Comparison of ENCODE assay signal across 14 cellular contexts in genomic region chr5:4581289-4581688, GRCh38.
DNase-seq lines count a peak whose midpoint lies in the region; ATAC-seq and TF ChIP-seq lines count a peak whose summit lies in the region.
"Had no signal": no experiment of that assay in that cellular context is flagged by ENCODE, and none has a peak within 500 bp of the region (broad histone marks: within the 10 kb centered on the region; RNA-seq: fewer than 3 reads in every experiment).

No MANE protein-coding gene starts in this region.

- no peak overlapping the region for H2AK5ac ChIP-seq in neuronal stem cell (ENCODE audit: low read depth, low read length)

- TF ChIP-seq CTCF in DND-41 (IDR thresholded peaks at IDR 0.05; ENCODE audit: borderline replicate concordance, extremely low read depth, low read length, poor library complexity, severe bottlenecking): no peak

- H3K4me3 ChIP-seq in DND-41 (ENCODE audit: low read depth in 1 of 2, low read length in 2 of 2): no peak overlapping the region
- H3K4me3 ChIP-seq in neuronal stem cell (ENCODE audit: low read length in 2 of 2): peak overlapping the region in 1 of 2 donors; percentile 62
- H3K4me3 ChIP-seq: GM23338 had no signal

- H3K4me1 ChIP-seq in DND-41 (ENCODE audit: insufficient read depth, low read length) (peaks cover 22% of the 10 kb centered on the region), neuronal stem cell (ENCODE audit: control insufficient read depth in 2 of 2, insufficient read depth in 1 of 2, low read depth in 1 of 2, low read length in 2 of 2) (peaks cover 3 to 11% of the 10 kb centered on the region in 2 donors)
- H3K4me1 ChIP-seq: Caco-2 had no signal

- no peaks in the 10 kb centered on the region for H3K36me3 Mint-ChIP-seq in activated T-cell treated with anti-CD3 and anti-CD28 coated beads, Interleukin-2, amount 50 U/mL, for 24 hours (ENCODE audit: low read depth)

- peaks cover 39% of the 10 kb centered on the region for H3K9me3 Mint-ChIP-seq in activated T-cell treated with anti-CD3 and anti-CD28 coated beads, Interleukin-2, amount 50 U/mL, for 24 hours

- H3K27ac ChIP-seq in DND-41 (ENCODE audit: low read length) (peak overlapping the region; percentile 12; the same call in 1 of the 2 replicates), neuronal stem cell (replicated peaks; ENCODE audit: low read length) (no peak overlapping the region)
- H3K27ac ChIP-seq: C4-2B had no signal

- H3K9ac ChIP-seq in DND-41 (ENCODE audit: low read depth, low read length) (no peak overlapping the region), neuronal stem cell (ENCODE audit: low read depth, low read length, poor library complexity) (peak overlapping the region; percentile 53)

- H4K91ac ChIP-seq in neuronal stem cell (ENCODE audit: low read depth, low read length, poor library complexity): no peak overlapping the region

- no peak overlapping the region for H3K27ac Mint-ChIP-seq in activated T-cell treated with anti-CD3 and anti-CD28 coated beads, Interleukin-2, amount 50 U/mL, for 24 hours
- H3K27ac Mint-ChIP-seq: B cell; CD4-positive, alpha-beta T cell; GM23338 had no signal

- H3K79me1 ChIP-seq in neuronal stem cell (ENCODE audit: low read depth, low read length): no peaks in the 10 kb centered on the region

- H2AFZ ChIP-seq in DND-41 (ENCODE audit: low read depth, low read length) (peak overlapping the region; percentile 9; the same call in 1 of the 2 replicates), neuronal stem cell (ENCODE audit: low read length) (no peak overlapping the region)
- H2AFZ ChIP-seq: GM23338 had no signal

- no peaks in the 10 kb centered on the region for H4K20me1 ChIP-seq in DND-41 (ENCODE audit: insufficient read depth, low read length)

- peak overlapping the region; percentile 47 for H3K23ac ChIP-seq in neuronal stem cell (ENCODE audit: low read depth, low read length, poor library complexity)

- no peak for DNase-seq in DND-41
- peak; percentile 9 for DNase-seq in left kidney (ENCODE audit: low read depth, low spot score)
- DNase-seq in neuronal stem cell (ENCODE audit: low spot score): no peak
- DNase-seq in sciatic nerve (ENCODE audit: low spot score): no peak
- no peak for DNase-seq in activated T-cell treated with anti-CD3 and anti-CD28 coated beads, Interleukin-2, amount 50 U/mL, for 24 hours
- DNase-seq in activated CD4-positive, CD25-positive, alpha-beta regulatory T cell treated with anti-CD3 and anti-CD28 coated beads, Interleukin-2, amount 50 U/mL, for 72 hours: no peak
- DNase-seq in activated naive CD4-positive, alpha-beta T cell treated with Interleukin-2 at 50 U/mL for 16 hours: no peak
- DNase-seq: Caco-2; CD4-positive, alpha-beta T cell; GF-D8; H7 had no signal

- H2BK120ac ChIP-seq in neuronal stem cell (ENCODE audit: low read depth, low read length): no peak overlapping the region

- peak overlapping the region; percentile 83 for H4K8ac ChIP-seq in neuronal stem cell (ENCODE audit: low read depth, low read length)

- no peaks in the 10 kb centered on the region for H3K79me2 ChIP-seq in DND-41 (ENCODE audit: insufficient read depth, low read length)

- H3K36me3 ChIP-seq in DND-41 (ENCODE audit: insufficient read depth, low read length): no peaks in the 10 kb centered on the region
- no peaks in the 10 kb centered on the region for H3K36me3 ChIP-seq in neuronal stem cell (replicated peaks in 1 of 2; ENCODE audit: control insufficient read depth in 2 of 2, insufficient read depth in 2 of 2, low read length in 2 of 2)

- H3K27me3 ChIP-seq in DND-41 (ENCODE audit: insufficient read depth, low read length, poor library complexity): no peaks in the 10 kb centered on the region
- H3K27me3 ChIP-seq in neuronal stem cell (ENCODE audit: control insufficient read depth in 3 of 3, insufficient read depth in 3 of 3, low read depth in 1 of 3, low read length in 3 of 3): no peaks in the 10 kb centered on the region

- no peak overlapping the region for H2BK5ac ChIP-seq in neuronal stem cell (ENCODE audit: low read length)

- peak overlapping the region; percentile 49 for H3K14ac ChIP-seq in neuronal stem cell (ENCODE audit: low read length)

- peak overlapping the region; percentile 67 for H2BK12ac ChIP-seq in neuronal stem cell (ENCODE audit: low read length)

- peak overlapping the region; percentile 60 for H3K18ac ChIP-seq in neuronal stem cell (ENCODE audit: low read length)

- intact Hi-C loops in sciatic nerve (cut with DNase I): no loop called here

- no peak for ATAC-seq in DND-41 (ENCODE audit: insufficient read depth, low read depth)
- ATAC-seq in sciatic nerve: no peak
- ATAC-seq: GM23338 had no signal

- H3K27me3 Mint-ChIP-seq in activated T-cell treated with anti-CD3 and anti-CD28 coated beads, Interleukin-2, amount 50 U/mL, for 24 hours: no peaks in the 10 kb centered on the region
- H3K27me3 Mint-ChIP-seq: B cell; CD4-positive, alpha-beta T cell had no signal

- no peaks in the 10 kb centered on the region for H3K4me1 Mint-ChIP-seq in activated T-cell treated with anti-CD3 and anti-CD28 coated beads, Interleukin-2, amount 50 U/mL, for 24 hours (ENCODE audit: low read depth)
- H3K4me1 Mint-ChIP-seq: B cell had no signal

- no peak overlapping the region for H3K4me3 Mint-ChIP-seq in activated T-cell treated with anti-CD3 and anti-CD28 coated beads, Interleukin-2, amount 50 U/mL, for 24 hours
- H3K4me3 Mint-ChIP-seq: B cell; CD4-positive, alpha-beta T cell; GM23338 had no signal

- H3K9me3 ChIP-seq in DND-41 (ENCODE audit: insufficient read depth, low read length, severe bottlenecking) (no peaks in the 10 kb centered on the region), neuronal stem cell (replicated peaks in 1 of 2; ENCODE audit: control insufficient read depth in 2 of 2, insufficient read depth in 1 of 2, low read depth in 1 of 2, low read length in 2 of 2) (peaks cover 0 to 3% of the 10 kb centered on the region in 2 donors)
- H3K9me3 ChIP-seq: Caco-2 had no signal

- H2BK15ac ChIP-seq in neuronal stem cell (ENCODE audit: low read length): no peak overlapping the region

- WGBS in neuronal stem cell (ENCODE audit: extremely low coverage in 2 of 2, insufficient read length in 2 of 2, insufficient replicate concordance in 1 of 2), 2 donors: no CpG with 5 or more reads among the region's 16 CpGs

- H3K4ac ChIP-seq in neuronal stem cell (ENCODE audit: low read length): no peak overlapping the region

- H3K4me2 ChIP-seq in DND-41 (ENCODE audit: insufficient read depth, low read length): no peak overlapping the region
- H3K4me2 ChIP-seq in neuronal stem cell (ENCODE audit: insufficient read depth, low read length, poor library complexity, severe bottlenecking): no peak overlapping the region
- H3K4me2 ChIP-seq: GM23338 had no signal
